In the genomic region with DNA sequence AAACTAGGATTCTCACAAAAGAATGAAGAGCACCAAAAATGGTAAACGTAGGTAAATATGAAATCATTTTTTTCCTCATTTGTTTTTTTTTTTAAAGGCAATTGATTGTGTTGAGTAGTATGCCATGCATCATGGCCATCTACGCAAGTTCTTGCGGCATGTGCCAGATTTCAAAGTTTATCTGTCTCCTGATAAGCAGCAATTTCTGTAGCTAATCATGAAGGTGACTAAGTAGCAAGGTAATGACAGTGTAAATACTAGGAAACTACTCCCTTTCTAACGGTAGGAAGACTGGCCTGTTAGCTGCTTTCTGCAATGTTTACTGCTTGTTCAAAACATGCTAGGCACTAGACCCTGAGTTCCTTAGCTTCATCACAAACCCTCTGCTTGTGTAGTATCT, we compare ENCODE assay signal across 31 cellular contexts. TPM values are rescaled to one million over a fixed set of nuclear protein-coding genes. Genes with fewer than 3 reads are reported as not detected.
"Had no signal": no experiment of that assay in that cellular context is flagged by ENCODE, and none has a peak within 500 bp of the region (broad histone marks: within the 10 kb centered on the region; RNA-seq: fewer than 3 reads in every experiment).

No MANE protein-coding gene starts in this region.

- H3K27ac ChIP-seq: coronary artery, dorsolateral prefrontal cortex, epithelial cell of prostate, esophagus squamous epithelium, gastrocnemius medialis, heart right ventricle, left lung, lower lobe of right lung had no signal

- FAIRE-seq: islet of Langerhans, keratinocyte had no signal

- H3K4me1 Mint-ChIP-seq: endodermal cell had no signal

- DNase-seq: dermis blood vessel endothelial cell; dorsolateral prefrontal cortex; effector CD4-positive, alpha-beta T cell; effector memory CD8-positive, alpha-beta T cell; endodermal cell; erythroblast; esophagus squamous epithelium; foreskin fibroblast; foreskin melanocyte; gastrocnemius medialis; glutamatergic neuron; head of caudate nucleus; heart right ventricle; hippocampal formation; left cardiac atrium; left lung; left ventricle myocardium superior; lower lobe of right lung; mesenchymal stem cell; mucosa of descending colon; naive B cell had no signal

- H3K27me3 ChIP-seq: dorsolateral prefrontal cortex, gastrocnemius medialis, heart right ventricle, left lung had no signal

- H3K36me3 ChIP-seq: esophagus squamous epithelium, gastrocnemius medialis, heart right ventricle, left lung, lower lobe of right lung had no signal

- H3K4me3 ChIP-seq: coronary artery, dorsolateral prefrontal cortex, esophagus squamous epithelium, gastrocnemius medialis, heart right ventricle, left lung, lower lobe of right lung, mucosa of descending colon had no signal

- H3K9me3 ChIP-seq: esophagus squamous epithelium, gastrocnemius medialis, mucosa of descending colon had no signal

- ATAC-seq: effector memory CD8-positive, alpha-beta T cell; esophagus mucosa; gastrocnemius medialis; heart right ventricle; left cardiac atrium; left lung; left ventricle myocardium superior; lower lobe of right lung; mucosa of descending colon had no signal

- H3K27ac Mint-ChIP-seq: effector memory CD8-positive, alpha-beta T cell; endodermal cell; mesothelial cell of epicardium; naive B cell had no signal

- H3K4me1 ChIP-seq: esophagus squamous epithelium, gastrocnemius medialis, heart right ventricle, left lung, lower lobe of right lung had no signal

- H3K27me3 Mint-ChIP-seq: naive B cell had no signal

- H3K4me3 Mint-ChIP-seq: effector memory CD8-positive, alpha-beta T cell; endodermal cell; mesothelial cell of epicardium; naive B cell had no signal

RNA-seq across cellular contexts. Expression of a gene that starts 13.4 kb away (rescaled TPM):
- total RNA-seq: dermis blood vessel endothelial cell, endodermal cell, glomerular endothelial cell, kidney epithelial cell, lung microvascular endothelial cell, mesothelial cell of epicardium, myocyte had no signal
- polyA plus RNA-seq: keratinocyte had no signal
